20 cellular contexts compared by ENCODE assay signal in the genomic region with DNA sequence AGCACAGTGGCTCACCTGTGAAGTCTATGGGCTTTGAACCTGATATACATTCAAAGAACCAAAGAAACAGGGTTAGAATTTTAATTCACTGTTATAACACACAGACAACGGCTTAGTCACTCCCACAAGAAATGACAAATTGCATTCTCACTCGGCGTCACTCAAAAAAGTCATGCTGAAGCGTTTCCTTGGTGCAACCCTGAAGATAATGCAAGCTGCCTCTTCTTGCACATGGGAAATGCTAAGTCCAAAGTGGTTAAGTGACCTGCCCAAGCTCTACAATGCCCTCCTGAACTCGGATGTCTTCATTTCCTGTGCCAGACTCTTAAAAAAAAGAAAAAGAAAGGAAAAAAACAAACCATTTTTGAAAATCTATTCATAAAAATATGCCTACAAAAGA. TPM values are rescaled to one million over a fixed set of nuclear protein-coding genes. Genes with fewer than 3 reads are reported as not detected.
DNase-seq lines count a peak whose midpoint lies in the region; ATAC-seq, FAIRE-seq and TF ChIP-seq lines count a peak whose summit lies in the region.
"Had no signal": no experiment of that assay in that cellular context is flagged by ENCODE, and none has a peak within 500 bp of the region (broad histone marks: within the 10 kb centered on the region; RNA-seq: fewer than 3 reads in every experiment).

No MANE protein-coding gene starts in this region.

- TF ChIP-seq CTCF in HFFc6 (IDR thresholded peaks at IDR 0.05) (no peak), RWPE1 (conservative IDR thresholded peaks at IDR 0.05; ENCODE audit: low read depth) (no peak), endothelial cell of umbilical vein (IDR thresholded peaks at IDR 0.05; ENCODE audit: extremely low read depth in 1 of 2, insufficient read depth in 1 of 2, low read depth in 1 of 2, low read length in 2 of 2) (no peak), osteocyte (IDR thresholded peaks at IDR 0.05) (no peak), foreskin fibroblast (IDR thresholded peaks at IDR 0.05; ENCODE audit: low read depth, low read length) (no peak)

- H3K36me3 Mint-ChIP-seq in HFFc6 (ENCODE audit: low read depth) (no peaks in the 10 kb centered on the region; the same call in 1 of the 2 replicates), osteocyte (ENCODE audit: unreplicated experiment) (no peaks in the 10 kb centered on the region)
- no peaks in the 10 kb centered on the region for H3K36me3 Mint-ChIP-seq in CD8-positive, alpha-beta memory T cell
- H3K36me3 Mint-ChIP-seq: activated naive CD4-positive, alpha-beta T cell treated with anti-CD3 and anti-CD28 coated beads, Interleukin-2, amount 10 ng/mL, durations not matched to agents 7 days and 5 days had no signal

- H3K4me1 ChIP-seq in endothelial cell of umbilical vein (ENCODE audit: control insufficient read depth, extremely low read depth, insufficient read depth, low read length) (peaks cover 7% of the 10 kb centered on the region), HAP-1 (peaks cover 50% of the 10 kb centered on the region)
- H3K4me1 ChIP-seq in CD8-positive, alpha-beta memory T cell (ENCODE audit: insufficient read depth, low read length): no peaks in the 10 kb centered on the region

- POLR2A ChIA-PET in RWPE1 (lab: Yijun Ruan, JAX; ENCODE audit: low non-redundant PET): no interaction called here
- POLR2A ChIA-PET in endothelial cell of umbilical vein (lab: Charles Lee): interaction anchor here (0.6 kb wide), 1 partner anchor 34 kb away, joined by 3 read pairs; no protein-coding TSS in a partner anchor
- POLR2A ChIA-PET in CD8-positive, alpha-beta memory T cell (lab: Charles Lee): no interaction called here

- H3K27me3 ChIP-seq in endothelial cell of umbilical vein (ENCODE audit: control insufficient read depth in 2 of 2, insufficient read depth in 2 of 2, low read length in 2 of 2) (no peaks in the 10 kb centered on the region), HAP-1 (ENCODE audit: low read depth) (no peaks in the 10 kb centered on the region)
- no peaks in the 10 kb centered on the region for H3K27me3 ChIP-seq in CD8-positive, alpha-beta memory T cell (ENCODE audit: insufficient read depth, low read length, poor library complexity, severe bottlenecking)

- H3K9ac ChIP-seq in endothelial cell of umbilical vein (replicated peaks; ENCODE audit: extremely low read depth, insufficient read depth, low read length): no peak overlapping the region

- H3K9me3 ChIP-seq in endothelial cell of umbilical vein (replicated peaks; ENCODE audit: control insufficient read depth, insufficient read depth, low read length) (no peaks in the 10 kb centered on the region), HAP-1 (no peaks in the 10 kb centered on the region)
- no peaks in the 10 kb centered on the region for H3K9me3 ChIP-seq in CD8-positive, alpha-beta memory T cell (ENCODE audit: low read length)

- TF ChIP-seq POLR2A in endothelial cell of umbilical vein (IDR thresholded peaks at IDR 0.05; ENCODE audit: low read depth, low read length): no peak

- H3K4me1 Mint-ChIP-seq in HFFc6 (ENCODE audit: low read depth): peaks cover 73% of the 10 kb centered on the region
- H3K4me1 Mint-ChIP-seq in osteocyte (ENCODE audit: unreplicated experiment): peaks cover 86% of the 10 kb centered on the region
- no peaks in the 10 kb centered on the region for H3K4me1 Mint-ChIP-seq in CD8-positive, alpha-beta memory T cell
- H3K4me1 Mint-ChIP-seq: activated naive CD4-positive, alpha-beta T cell treated with anti-CD3 and anti-CD28 coated beads, Interleukin-2, amount 10 ng/mL, durations not matched to agents 7 days and 5 days had no signal

- in situ Hi-C loops in HAP-1 (cut with MboI; ENCODE audit: low sequenced_read_pairs): loop anchor here (25.0 kb wide), 1 partner anchor 100 kb away; a partner anchor contains a TSS

- CTCF ChIA-PET in RWPE1 (lab: Yijun Ruan, JAX): interaction anchor here (0.7 kb wide), 1 partner anchor 556 kb away, joined by 4 read pairs; no protein-coding TSS in a partner anchor
- CTCF ChIA-PET in endothelial cell of umbilical vein (lab: Charles Lee): interaction anchor here (1.0 kb wide), 1 partner anchor 23 kb away, joined by 5 read pairs; no protein-coding TSS in a partner anchor
- CTCF ChIA-PET in CD8-positive, alpha-beta memory T cell (lab: Charles Lee): no interaction called here

- peak; percentile 69 for FAIRE-seq in endothelial cell of umbilical vein (lab: Jason Lieb, UNC)
- FAIRE-seq: G401.6, GM12878 had no signal

- H3K27me3 Mint-ChIP-seq in HFFc6 (ENCODE audit: insufficient read depth) (no peaks in the 10 kb centered on the region), osteocyte (ENCODE audit: unreplicated experiment) (no peaks in the 10 kb centered on the region)
- H3K27me3 Mint-ChIP-seq in CD8-positive, alpha-beta memory T cell: peaks cover 4 to 40% of the 10 kb centered on the region in 2 donors
- H3K27me3 Mint-ChIP-seq: activated naive CD4-positive, alpha-beta T cell treated with anti-CD3 and anti-CD28 coated beads, Interleukin-2, amount 10 ng/mL, durations not matched to agents 7 days and 5 days had no signal

- no peaks in the 10 kb centered on the region for H3K9me1 ChIP-seq in endothelial cell of umbilical vein (replicated peaks; ENCODE audit: control insufficient read depth, extremely low read depth, insufficient read depth, low read length)

- DNase-seq in HFFc6 (no peak), RWPE1 (ENCODE audit: low spot score) (no peak), endothelial cell of umbilical vein (ENCODE audit: low read depth, low spot score) (peak; percentile 36), osteocyte (ENCODE audit: extremely low spot score, unreplicated experiment) (no peak), foreskin fibroblast (no peak), HAP-1 (ENCODE audit: low spot score in 2 of 2) (no peak)
- DNase-seq in CD8-positive, alpha-beta memory T cell: no peak
- DNase-seq: activated CD4-positive, alpha-beta T cell treated with anti-CD3 and anti-CD28 coated beads, Interleukin-2, amount 50 U/mL, for 4 hours; activated naive CD4-positive, alpha-beta T cell treated with anti-CD3 and anti-CD28 coated beads, Interleukin-2, amount 10 ng/mL, durations not matched to agents 7 days and 5 days; activated T-cell treated with anti-CD3 and anti-CD28 coated beads, Interleukin-2, amount 50 U/mL, for 24 hours; hippocampal formation; NCI-H1105 treated with DMSO at 0.1 percent for 48 hours; NCI-H69; stimulated activated CD4-positive, alpha-beta T cell treated with anti-CD3 and anti-CD28 coated beads, Interleukin-4, amount 100 ng/mL, for 1 hour; substantia nigra had no signal

- intact Hi-C loops in endothelial cell of umbilical vein (cut with micrococcal nuclease): no loop called here

- no peak overlapping the region for H3K4me3 ChIP-seq in endothelial cell of umbilical vein (replicated peaks in 1 of 3; ENCODE audit: insufficient read depth in 1 of 3, low read depth in 1 of 3, low read length in 3 of 3)
- H3K4me3 ChIP-seq in foreskin fibroblast (ENCODE audit: low read depth in 1 of 2, low read length in 2 of 2): no peak overlapping the region
- no peak overlapping the region for H3K4me3 ChIP-seq in HAP-1
- no peak overlapping the region for H3K4me3 ChIP-seq in CD8-positive, alpha-beta memory T cell (ENCODE audit: low read length)
- H3K4me3 ChIP-seq: GM12878 had no signal

- peak overlapping the region; percentile 67; the same call in 1 of the 2 replicates for H3K27ac ChIP-seq in RWPE1
- no peak overlapping the region for H3K27ac ChIP-seq in endothelial cell of umbilical vein (ENCODE audit: insufficient read depth, low read depth, low read length)
- H3K27ac ChIP-seq in CD8-positive, alpha-beta memory T cell (ENCODE audit: low read depth, low read length): no peak overlapping the region
- H3K27ac ChIP-seq: HL-60 had no signal

- no TSS peak for BruUV-seq in endothelial cell of umbilical vein (replicated peaks; lab: Mats Ljungman, UMichigan)

- dilution Hi-C loops in endothelial cell of umbilical vein (cut with MboI; ENCODE audit: extremely low pct_ligation_motif_present, low sequenced_read_pairs): no loop called here

- no peaks in the 10 kb centered on the region for H3K36me3 ChIP-seq in endothelial cell of umbilical vein (ENCODE audit: control insufficient read depth in 2 of 2, extremely low read depth in 1 of 2, insufficient read depth in 2 of 2, low read length in 2 of 2)
- H3K36me3 ChIP-seq in HAP-1 (replicated peaks): no peaks in the 10 kb centered on the region
- no peaks in the 10 kb centered on the region for H3K36me3 ChIP-seq in CD8-positive, alpha-beta memory T cell (ENCODE audit: insufficient read depth, low read length)

- ATAC-seq in GM21515 (IDR thresholded peaks at IDR 0.05; ENCODE audit: unreplicated experiment): no peak
- ATAC-seq: GM12878, left lobe of liver had no signal

- H3K9me3 Mint-ChIP-seq in HFFc6: no peaks in the 10 kb centered on the region
- no peaks in the 10 kb centered on the region for H3K9me3 Mint-ChIP-seq in osteocyte (ENCODE audit: unreplicated experiment)
- H3K9me3 Mint-ChIP-seq in CD8-positive, alpha-beta memory T cell: no peaks in the 10 kb centered on the region
- H3K9me3 Mint-ChIP-seq: activated naive CD4-positive, alpha-beta T cell treated with anti-CD3 and anti-CD28 coated beads, Interleukin-2, amount 10 ng/mL, durations not matched to agents 7 days and 5 days; activated T-cell treated with anti-CD3 and anti-CD28 coated beads, Interleukin-2, amount 50 U/mL, for 24 hours had no signal

- H3K4me3 Mint-ChIP-seq in HFFc6: peak overlapping the region; percentile 31; the same call in 1 of the 2 replicates
- H3K4me3 Mint-ChIP-seq in osteocyte (ENCODE audit: unreplicated experiment): peak overlapping the region; percentile 27
- no peak overlapping the region for H3K4me3 Mint-ChIP-seq in CD8-positive, alpha-beta memory T cell
- H3K4me3 Mint-ChIP-seq: activated naive CD4-positive, alpha-beta T cell treated with anti-CD3 and anti-CD28 coated beads, Interleukin-2, amount 10 ng/mL, durations not matched to agents 7 days and 5 days; activated T-cell treated with anti-CD3 and anti-CD28 coated beads, Interleukin-2, amount 50 U/mL, for 24 hours had no signal

- no peaks in the 10 kb centered on the region for H4K20me1 ChIP-seq in endothelial cell of umbilical vein (replicated peaks; ENCODE audit: control insufficient read depth, extremely low read depth, insufficient read depth, low read length)

- H3K27ac Mint-ChIP-seq in HFFc6 (peak overlapping the region; percentile 68), osteocyte (ENCODE audit: unreplicated experiment) (peak overlapping the region; percentile 90)
- no peak overlapping the region for H3K27ac Mint-ChIP-seq in CD8-positive, alpha-beta memory T cell
- H3K27ac Mint-ChIP-seq: activated naive CD4-positive, alpha-beta T cell treated with anti-CD3 and anti-CD28 coated beads, Interleukin-2, amount 10 ng/mL, durations not matched to agents 7 days and 5 days; activated T-cell treated with anti-CD3 and anti-CD28 coated beads, Interleukin-2, amount 50 U/mL, for 24 hours had no signal

- H2AFZ ChIP-seq in endothelial cell of umbilical vein (ENCODE audit: low read depth, low read length): no peak overlapping the region

- peak overlapping the region; percentile 5 for H3K4me2 ChIP-seq in endothelial cell of umbilical vein (ENCODE audit: insufficient read depth, low read length)

- no peaks in the 10 kb centered on the region for H3K79me2 ChIP-seq in endothelial cell of umbilical vein (ENCODE audit: control insufficient read depth, insufficient read depth, low read length)

RNA-seq across cellular contexts. Expression of a gene that starts 10.0 kb away (rescaled TPM):
- total RNA-seq in HFFc6 (2021; fragmentation: NEBNext Ultra II Directional; extraction: Animal tissue kit (Norgen Biotek cat#: 25700)): 10 to 100 TPM; 13.9 to 20.2 (median 17.7) TPM
- total RNA-seq in endothelial cell of umbilical vein (2.6 and 3.1 TPM in 2 replicates), osteocyte (59.5 and 61.9 TPM in 2 replicates)
- 0.89 and 1.3 TPM in 2 replicates for polyA plus RNA-seq in endothelial cell of umbilical vein
- polyA plus RNA-seq in endothelial cell of umbilical vein (2011; cell fraction: cytosol; rRNA removed): 0.98 and 1.1 TPM in 2 replicates
- 4.1 and 4.4 TPM in 2 replicates for polyA plus RNA-seq in endothelial cell of umbilical vein (2011; cell fraction: nucleus; rRNA removed)
- 7.4 and 7.7 TPM in 2 replicates for polyA plus RNA-seq in endothelial cell of umbilical vein (2012)
- 5.9 and 11.8 TPM in 2 replicates for polyA minus RNA-seq in endothelial cell of umbilical vein
- 70.9 TPM for polyA minus RNA-seq in endothelial cell of umbilical vein (2011; cell fraction: cytosol; rRNA and poly(A)+ RNA removed)
- 7.3 and 9.6 TPM in 2 replicates for polyA minus RNA-seq in endothelial cell of umbilical vein (2011; cell fraction: nucleus; rRNA and poly(A)+ RNA removed)
- total RNA-seq in CD8-positive, alpha-beta memory T cell: under 1 TPM; 0.04 to 0.39 TPM
- polyA plus RNA-seq in CD8-positive, alpha-beta memory T cell: 0.07 TPM

RNA-seq across cellular contexts. Expression of a gene that starts 44.0 kb away (rescaled TPM):
- total RNA-seq in HFFc6 (2021; fragmentation: NEBNext Ultra II Directional; extraction: Animal tissue kit (Norgen Biotek cat#: 25700)): 10 to 100 TPM; 53.7 to 64.4 (median 60.2) TPM
- total RNA-seq in endothelial cell of umbilical vein: 23.6 and 24.9 TPM in 2 replicates
- polyA plus RNA-seq in endothelial cell of umbilical vein: 6.0 and 7.1 TPM in 2 replicates
- polyA plus RNA-seq in endothelial cell of umbilical vein (2011; cell fraction: cytosol; rRNA removed): 6.5 and 7.3 TPM in 2 replicates
- polyA plus RNA-seq in endothelial cell of umbilical vein (2011; cell fraction: nucleus; rRNA removed): 5.1 and 7.6 TPM in 2 replicates
- 5.7 and 8.9 TPM in 2 replicates for polyA plus RNA-seq in endothelial cell of umbilical vein (2012)
- 6.1 and 7.5 TPM in 2 replicates for polyA minus RNA-seq in endothelial cell of umbilical vein
- polyA minus RNA-seq in endothelial cell of umbilical vein (2011; cell fraction: cytosol; rRNA and poly(A)+ RNA removed): 29.0 TPM
- polyA minus RNA-seq in endothelial cell of umbilical vein (2011; cell fraction: nucleus; rRNA and poly(A)+ RNA removed): 7.5 and 12.4 TPM in 2 replicates
- total RNA-seq in osteocyte: 20.3 and 21.8 TPM in 2 replicates
- total RNA-seq in CD8-positive, alpha-beta memory T cell: 10 to 100 TPM; 27.4 to 28.9 TPM
- 14.7 TPM for polyA plus RNA-seq in CD8-positive, alpha-beta memory T cell

Comparison
In these comparisons a context has a peak if more than half of its experiments do, and no peak if none do; other contexts are left out.
1. H3K27ac Mint-ChIP-seq: peak in HFFc6 (single experiment) and osteocyte (single experiment); none in CD8-positive, alpha-beta memory T cell (0 of 8).
2. H3K4me3 Mint-ChIP-seq: peak in HFFc6 (single experiment) and osteocyte (single experiment); none in CD8-positive, alpha-beta memory T cell (0 of 7).